8 cellular contexts compared by ENCODE assay signal in the genomic region with DNA sequence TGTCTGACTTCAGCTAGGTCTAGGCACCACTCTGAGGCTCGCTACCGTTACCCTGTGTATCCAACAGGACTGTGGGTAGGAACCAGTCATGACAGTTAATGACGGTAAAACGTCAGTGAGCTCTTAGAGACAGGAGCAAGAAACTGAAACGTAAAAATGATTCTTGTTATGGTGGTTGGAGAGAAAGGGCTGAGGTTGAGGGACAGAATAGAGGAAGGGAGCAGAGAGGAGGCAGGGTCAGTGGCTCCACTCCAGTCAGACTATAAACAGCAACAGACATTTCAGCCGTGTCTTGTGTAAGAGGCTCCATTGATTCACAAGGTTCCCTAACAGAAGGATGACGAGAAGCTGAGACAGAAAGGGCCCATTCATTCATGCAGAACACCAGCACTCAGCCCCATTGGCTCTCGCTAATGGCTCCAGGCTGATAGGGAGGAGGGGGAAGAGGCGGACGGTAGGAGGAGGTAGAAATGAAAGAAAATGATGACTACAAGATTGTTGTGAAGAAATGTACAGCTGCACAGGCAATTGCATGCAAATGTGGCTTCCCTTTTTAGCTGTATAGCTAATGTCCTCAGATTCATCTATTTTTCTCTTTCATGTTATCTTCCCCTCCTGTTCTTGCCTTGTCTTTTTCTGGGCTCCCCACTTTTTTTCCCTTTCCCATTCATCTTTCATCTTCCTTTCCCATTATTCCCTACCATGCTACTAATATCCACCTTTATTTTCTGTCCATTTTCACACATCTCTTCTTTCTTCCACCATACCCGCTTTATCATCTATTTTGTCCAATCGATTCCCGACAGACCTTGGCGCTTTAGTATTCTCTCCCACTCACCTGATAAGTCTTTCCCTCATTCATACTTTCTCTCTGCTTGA. TPM values are rescaled to one million over a fixed set of nuclear protein-coding genes. Genes with fewer than 3 reads are reported as not detected.
DNase-seq lines count a peak whose midpoint lies in the region; ATAC-seq and TF ChIP-seq lines count a peak whose summit lies in the region.

No MANE protein-coding gene starts in this region.

- intact Hi-C loops in spleen (cut with DNase I; ENCODE audit: low total_unique reads) = loop anchor here (10.0 kb wide), 1 partner anchor 72 kb away; no protein-coding TSS in a partner anchor

- ATAC-seq in GM18868 (IDR thresholded peaks at IDR 0.05; ENCODE audit: unreplicated experiment) (peak; percentile 59), HG03039 (IDR thresholded peaks at IDR 0.05; ENCODE audit: unreplicated experiment) (peak; percentile 56)

- TF ChIP-seq CTCF in fibroblast of villous mesenchyme (IDR thresholded peaks at IDR 0.05; ENCODE audit: insufficient read depth, low read depth, low read length) = no peak
- peak in 2 of 11 experiments; percentile 5 to 18 for TF ChIP-seq CTCF in spleen (IDR thresholded peaks at IDR 0.05 in 8 of 11, conservative IDR thresholded peaks at IDR 0.05 in 3 of 11)

- no peaks in the 10 kb centered on the region for H3K9me3 ChIP-seq in spleen

- 39 to 58% (median 55%) methylated on average over 14 of the region's 14 CpGs for WGBS in spleen, 5 donors

- TF ChIP-seq POLR2A in spleen (IDR thresholded peaks at IDR 0.05) = no peak

- DNase-seq in ACHN (peak; percentile 12), T follicular helper cell (ENCODE audit: low read depth) (peak; percentile 27), fibroblast of villous mesenchyme (ENCODE audit: low read depth) (peak; percentile 70), spleen (peak; percentile 85), HUDEP-2 (lab: John Stamatoyannopoulos, UW; ENCODE audit: unreplicated experiment in 76 of 76) (no peak), DMS114 treated with DMSO at 0.1 percent for 48 hours (lab: John Stamatoyannopoulos, UW; ENCODE audit: unreplicated experiment) (no peak)

- H3K27me3 ChIP-seq in spleen (replicated peaks in 1 of 7) = no peaks in the 10 kb centered on the region

- peaks cover 31 to 81% (median 64%) of the 10 kb centered on the region in 6 donors for H3K4me1 ChIP-seq in spleen

- peak overlapping the region; percentile 57 to 93 (median 89) for H3K27ac ChIP-seq in spleen

- in situ Hi-C loops in ACHN (cut with HindIII; ENCODE audit: low pct_ligation_motif_present, low pct_unique_long_range_greater_than_20kb, low sequenced_read_pairs) = no loop called here

- no peaks in the 10 kb centered on the region for H3K36me3 ChIP-seq in spleen

- H3K4me3 ChIP-seq in fibroblast of villous mesenchyme (ENCODE audit: low read depth, low read length) (no peak overlapping the region), spleen (peak overlapping the region in 1 of 8 donors; percentile 43)

RNA-seq across cellular contexts. Expression of a gene that starts 34.3 kb away (rescaled TPM):
- 80.2 and 95.0 TPM in 2 replicates for total RNA-seq in fibroblast of villous mesenchyme
- total RNA-seq in spleen = 100 to 1,000 TPM; 328 to 455 (median 371) TPM
- 10 to 100 TPM; 58.1 to 95.2 (median 90.3) TPM for polyA plus RNA-seq in spleen

Comparison
In these comparisons a context has a peak if more than half of its experiments do, and no peak if none do; other contexts are left out.
1. DNase-seq: peak in ACHN (single experiment), T follicular helper cell (single experiment), fibroblast of villous mesenchyme (single experiment) and spleen (single experiment); none in HUDEP-2 (0 of 76) and DMS114 treated with DMSO at 0.1 percent for 48 hours (single experiment).